ENCODE assay signal across 1 cellular context in the genomic region with DNA sequence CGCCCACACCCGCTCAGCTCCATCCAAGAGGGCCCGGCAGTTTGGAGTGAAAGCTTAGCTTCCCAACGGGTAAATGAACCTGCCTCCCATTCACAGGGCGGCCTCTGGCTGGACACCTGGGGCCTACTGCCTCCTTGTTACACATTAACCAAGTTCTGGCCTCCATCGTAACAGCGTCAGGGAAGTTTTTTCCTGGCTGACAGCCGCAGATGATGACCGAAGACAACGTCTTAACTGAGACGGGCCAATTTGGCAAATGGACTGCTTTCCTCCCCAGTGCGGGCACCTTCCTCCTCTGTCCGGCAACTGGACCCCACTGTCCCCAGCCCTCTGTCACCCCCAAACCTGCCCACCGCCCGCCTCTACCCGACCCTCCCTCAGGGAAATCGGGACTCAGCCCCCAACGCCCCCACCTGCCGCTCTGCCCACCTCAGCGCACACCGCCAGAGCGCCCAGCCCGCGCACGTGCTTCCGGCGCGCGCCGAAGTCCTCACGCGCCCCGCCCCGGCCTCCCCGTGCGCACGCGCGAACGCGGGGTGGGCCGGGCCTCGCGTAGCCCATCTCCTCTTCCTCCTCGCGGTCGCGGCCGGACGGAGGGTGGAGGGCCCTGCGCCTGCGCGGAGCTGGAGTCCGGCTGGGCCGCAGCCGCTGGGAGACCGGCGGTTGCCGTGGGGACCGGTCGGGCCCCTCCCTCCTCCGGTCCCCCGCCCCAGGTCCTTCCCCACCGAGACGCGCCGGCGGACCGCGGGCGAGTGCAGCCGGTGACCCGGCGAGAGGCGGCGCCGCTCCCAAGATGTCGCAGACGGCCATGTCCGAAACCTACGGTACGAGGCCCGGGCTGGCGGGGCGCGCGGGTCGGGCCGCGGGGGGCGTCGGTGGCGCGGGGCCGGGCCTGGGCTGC.
A peak's percentile ranks its signal among the peaks of the same experiment; 100 is the strongest.
TF ChIP-seq lines count a peak whose summit lies in the region.

A gene with protein sequence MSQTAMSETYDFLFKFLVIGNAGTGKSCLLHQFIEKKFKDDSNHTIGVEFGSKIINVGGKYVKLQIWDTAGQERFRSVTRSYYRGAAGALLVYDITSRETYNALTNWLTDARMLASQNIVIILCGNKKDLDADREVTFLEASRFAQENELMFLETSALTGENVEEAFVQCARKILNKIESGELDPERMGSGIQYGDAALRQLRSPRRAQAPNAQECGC (plus strand): TSS at position 565 of the 901 bp plus-strand sequence. CDS start 229 bp downstream, at position 794.

TF ChIP-seq in K562, 482 proteins besides CTCF, POLR2A, EP300 and RAD21 (continued from another document and continues in another):
- TF ChIP-seq POU5F1 (IDR thresholded peaks at IDR 0.05; ENCODE audit: borderline replicate concordance, low read depth, low read length, partially characterized antibody) (peak; percentile 30), RFX5 (IDR thresholded peaks at IDR 0.05; ENCODE audit: low read depth, low read length) (no peak), SAFB (IDR thresholded peaks at IDR 0.05; ENCODE audit: borderline replicate concordance, low read depth, low read length) (peak; percentile 67; the same call in 1 of the 2 replicates), FOXJ2 (tag; IDR thresholded peaks at IDR 0.05) (no peak), ZEB2 (IDR thresholded peaks at IDR 0.05) (no peak), CEBPG (CRISPR knock-in tag; IDR thresholded peaks at IDR 0.05) (no peak), CEBPG (tag; conservative IDR thresholded peaks at IDR 0.05 in 1 of 2, IDR thresholded peaks at IDR 0.05 in 1 of 2) (no peak), PCBP2 (IDR thresholded peaks at IDR 0.05; ENCODE audit: low read depth, low read length, poor library complexity, severe bottlenecking) (no peak), ZBED1 (IDR thresholded peaks at IDR 0.05) (no peak), SMARCB1 (IDR thresholded peaks at IDR 0.05; ENCODE audit: insufficient read length, low read depth) (no peak), FOXP1 (CRISPR knock-in tag; IDR thresholded peaks at IDR 0.05) (peak; percentile 76), JUND (IDR thresholded peaks at IDR 0.05; ENCODE audit: borderline replicate concordance, low read depth, low read length) (no peak; the same call in 1 of the 2 replicates), JUND (tag; IDR thresholded peaks at IDR 0.05; ENCODE audit: borderline replicate concordance, low read depth, low read length) (no peak; the same call in 2 of the 3 replicates), ZNF444 (CRISPR knock-in tag; IDR thresholded peaks at IDR 0.05) (no peak), ZNF41 (CRISPR knock-in tag; conservative IDR thresholded peaks at IDR 0.05) (no peak), POLR2B (IDR thresholded peaks at IDR 0.05; ENCODE audit: low read depth, partially characterized antibody) (peak; percentile 45), ZNF253 (CRISPR knock-in tag; conservative IDR thresholded peaks at IDR 0.05) (no peak), GATA2 (CRISPR knock-in tag; IDR thresholded peaks at IDR 0.05) (no peak), ZNF174 (CRISPR knock-in tag; IDR thresholded peaks at IDR 0.05) (no peak), SMAD3 (CRISPR knock-in tag; conservative IDR thresholded peaks at IDR 0.05) (0 out of 2 replicates have a peak, but pooled peaks have one; percentile 64), ZNF830 (CRISPR knock-in tag; IDR thresholded peaks at IDR 0.05) (no peak), PTTG1 (tag; IDR thresholded peaks at IDR 0.05; ENCODE audit: low read depth) (no peak), KDM1A (IDR thresholded peaks at IDR 0.05) (no peak), TAF7 (tag; IDR thresholded peaks at IDR 0.05) (no peak), XRCC3 (IDR thresholded peaks at IDR 0.05) (no peak), SPI1 (IDR thresholded peaks at IDR 0.05; ENCODE audit: borderline replicate concordance, low read depth, low read length) (no peak), MED1 (CRISPR knock-in tag; IDR thresholded peaks at IDR 0.05; ENCODE audit: borderline replicate concordance) (no peak), ZNF311 (CRISPR knock-in tag; IDR thresholded peaks at IDR 0.05) (0 out of 2 replicates have a peak, but pooled peaks have one; percentile 52), ELF4 (CRISPR knock-in tag; IDR thresholded peaks at IDR 0.05) (peak; percentile 49; the same call in 1 of the 2 replicates), MEIS2 (IDR thresholded peaks at IDR 0.05; ENCODE audit: partially characterized antibody) (peak; percentile 95), ATF7 (IDR thresholded peaks at IDR 0.05) (peak; percentile 76), ZBTB17 (CRISPR knock-in tag; IDR thresholded peaks at IDR 0.05) (peak; percentile 84; the same call in 1 of the 2 replicates), TCF3 (CRISPR knock-in tag; IDR thresholded peaks at IDR 0.05) (peak; percentile 42; the same call in 1 of the 2 replicates), HNRNPLL (IDR thresholded peaks at IDR 0.05; ENCODE audit: low read depth, low read length, poor library complexity, severe bottlenecking) (peak; percentile 55), BRD9 (IDR thresholded peaks at IDR 0.05; ENCODE audit: low read depth, partially characterized antibody) (no peak), ASH1L (IDR thresholded peaks at IDR 0.05; ENCODE audit: borderline replicate concordance, low read depth, partially characterized antibody) (no peak), RBM14 (IDR thresholded peaks at IDR 0.05; ENCODE audit: borderline replicate concordance, insufficient read depth, low read depth, low read length) (no peak), ETS2 (tag; IDR thresholded peaks at IDR 0.05; ENCODE audit: borderline replicate concordance, poor library complexity, severe bottlenecking) (no peak), MCM3 (IDR thresholded peaks at IDR 0.05) (no peak), NR2F6 (CRISPR knock-in tag; IDR thresholded peaks at IDR 0.05) (no peak), ZNF717 (CRISPR knock-in tag; IDR thresholded peaks at IDR 0.05) (no peak)
- TF ChIP-seq, protein P1, sequence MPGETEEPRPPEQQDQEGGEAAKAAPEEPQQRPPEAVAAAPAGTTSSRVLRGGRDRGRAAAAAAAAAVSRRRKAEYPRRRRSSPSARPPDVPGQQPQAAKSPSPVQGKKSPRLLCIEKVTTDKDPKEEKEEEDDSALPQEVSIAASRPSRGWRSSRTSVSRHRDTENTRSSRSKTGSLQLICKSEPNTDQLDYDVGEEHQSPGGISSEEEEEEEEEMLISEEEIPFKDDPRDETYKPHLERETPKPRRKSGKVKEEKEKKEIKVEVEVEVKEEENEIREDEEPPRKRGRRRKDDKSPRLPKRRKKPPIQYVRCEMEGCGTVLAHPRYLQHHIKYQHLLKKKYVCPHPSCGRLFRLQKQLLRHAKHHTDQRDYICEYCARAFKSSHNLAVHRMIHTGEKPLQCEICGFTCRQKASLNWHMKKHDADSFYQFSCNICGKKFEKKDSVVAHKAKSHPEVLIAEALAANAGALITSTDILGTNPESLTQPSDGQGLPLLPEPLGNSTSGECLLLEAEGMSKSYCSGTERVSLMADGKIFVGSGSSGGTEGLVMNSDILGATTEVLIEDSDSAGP (CRISPR knock-in tag; IDR thresholded peaks at IDR 0.05), result no peak
- TF ChIP-seq, protein P2, sequence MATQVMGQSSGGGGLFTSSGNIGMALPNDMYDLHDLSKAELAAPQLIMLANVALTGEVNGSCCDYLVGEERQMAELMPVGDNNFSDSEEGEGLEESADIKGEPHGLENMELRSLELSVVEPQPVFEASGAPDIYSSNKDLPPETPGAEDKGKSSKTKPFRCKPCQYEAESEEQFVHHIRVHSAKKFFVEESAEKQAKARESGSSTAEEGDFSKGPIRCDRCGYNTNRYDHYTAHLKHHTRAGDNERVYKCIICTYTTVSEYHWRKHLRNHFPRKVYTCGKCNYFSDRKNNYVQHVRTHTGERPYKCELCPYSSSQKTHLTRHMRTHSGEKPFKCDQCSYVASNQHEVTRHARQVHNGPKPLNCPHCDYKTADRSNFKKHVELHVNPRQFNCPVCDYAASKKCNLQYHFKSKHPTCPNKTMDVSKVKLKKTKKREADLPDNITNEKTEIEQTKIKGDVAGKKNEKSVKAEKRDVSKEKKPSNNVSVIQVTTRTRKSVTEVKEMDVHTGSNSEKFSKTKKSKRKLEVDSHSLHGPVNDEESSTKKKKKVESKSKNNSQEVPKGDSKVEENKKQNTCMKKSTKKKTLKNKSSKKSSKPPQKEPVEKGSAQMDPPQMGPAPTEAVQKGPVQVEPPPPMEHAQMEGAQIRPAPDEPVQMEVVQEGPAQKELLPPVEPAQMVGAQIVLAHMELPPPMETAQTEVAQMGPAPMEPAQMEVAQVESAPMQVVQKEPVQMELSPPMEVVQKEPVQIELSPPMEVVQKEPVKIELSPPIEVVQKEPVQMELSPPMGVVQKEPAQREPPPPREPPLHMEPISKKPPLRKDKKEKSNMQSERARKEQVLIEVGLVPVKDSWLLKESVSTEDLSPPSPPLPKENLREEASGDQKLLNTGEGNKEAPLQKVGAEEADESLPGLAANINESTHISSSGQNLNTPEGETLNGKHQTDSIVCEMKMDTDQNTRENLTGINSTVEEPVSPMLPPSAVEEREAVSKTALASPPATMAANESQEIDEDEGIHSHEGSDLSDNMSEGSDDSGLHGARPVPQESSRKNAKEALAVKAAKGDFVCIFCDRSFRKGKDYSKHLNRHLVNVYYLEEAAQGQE (CRISPR knock-in tag; IDR thresholded peaks at IDR 0.05; ENCODE audit: low read depth), result peak; percentile 75; the same call in 1 of the 2 replicates
- TF ChIP-seq, protein P3, sequence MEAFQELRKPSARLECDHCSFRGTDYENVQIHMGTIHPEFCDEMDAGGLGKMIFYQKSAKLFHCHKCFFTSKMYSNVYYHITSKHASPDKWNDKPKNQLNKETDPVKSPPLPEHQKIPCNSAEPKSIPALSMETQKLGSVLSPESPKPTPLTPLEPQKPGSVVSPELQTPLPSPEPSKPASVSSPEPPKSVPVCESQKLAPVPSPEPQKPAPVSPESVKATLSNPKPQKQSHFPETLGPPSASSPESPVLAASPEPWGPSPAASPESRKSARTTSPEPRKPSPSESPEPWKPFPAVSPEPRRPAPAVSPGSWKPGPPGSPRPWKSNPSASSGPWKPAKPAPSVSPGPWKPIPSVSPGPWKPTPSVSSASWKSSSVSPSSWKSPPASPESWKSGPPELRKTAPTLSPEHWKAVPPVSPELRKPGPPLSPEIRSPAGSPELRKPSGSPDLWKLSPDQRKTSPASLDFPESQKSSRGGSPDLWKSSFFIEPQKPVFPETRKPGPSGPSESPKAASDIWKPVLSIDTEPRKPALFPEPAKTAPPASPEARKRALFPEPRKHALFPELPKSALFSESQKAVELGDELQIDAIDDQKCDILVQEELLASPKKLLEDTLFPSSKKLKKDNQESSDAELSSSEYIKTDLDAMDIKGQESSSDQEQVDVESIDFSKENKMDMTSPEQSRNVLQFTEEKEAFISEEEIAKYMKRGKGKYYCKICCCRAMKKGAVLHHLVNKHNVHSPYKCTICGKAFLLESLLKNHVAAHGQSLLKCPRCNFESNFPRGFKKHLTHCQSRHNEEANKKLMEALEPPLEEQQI (IDR thresholded peaks at IDR 0.05), result no peak
- TF ChIP-seq, protein P4, sequence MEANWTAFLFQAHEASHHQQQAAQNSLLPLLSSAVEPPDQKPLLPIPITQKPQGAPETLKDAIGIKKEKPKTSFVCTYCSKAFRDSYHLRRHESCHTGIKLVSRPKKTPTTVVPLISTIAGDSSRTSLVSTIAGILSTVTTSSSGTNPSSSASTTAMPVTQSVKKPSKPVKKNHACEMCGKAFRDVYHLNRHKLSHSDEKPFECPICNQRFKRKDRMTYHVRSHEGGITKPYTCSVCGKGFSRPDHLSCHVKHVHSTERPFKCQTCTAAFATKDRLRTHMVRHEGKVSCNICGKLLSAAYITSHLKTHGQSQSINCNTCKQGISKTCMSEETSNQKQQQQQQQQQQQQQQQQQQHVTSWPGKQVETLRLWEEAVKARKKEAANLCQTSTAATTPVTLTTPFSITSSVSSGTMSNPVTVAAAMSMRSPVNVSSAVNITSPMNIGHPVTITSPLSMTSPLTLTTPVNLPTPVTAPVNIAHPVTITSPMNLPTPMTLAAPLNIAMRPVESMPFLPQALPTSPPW (CRISPR knock-in tag; IDR thresholded peaks at IDR 0.05), result peak; percentile 90
- TF ChIP-seq, protein P5, sequence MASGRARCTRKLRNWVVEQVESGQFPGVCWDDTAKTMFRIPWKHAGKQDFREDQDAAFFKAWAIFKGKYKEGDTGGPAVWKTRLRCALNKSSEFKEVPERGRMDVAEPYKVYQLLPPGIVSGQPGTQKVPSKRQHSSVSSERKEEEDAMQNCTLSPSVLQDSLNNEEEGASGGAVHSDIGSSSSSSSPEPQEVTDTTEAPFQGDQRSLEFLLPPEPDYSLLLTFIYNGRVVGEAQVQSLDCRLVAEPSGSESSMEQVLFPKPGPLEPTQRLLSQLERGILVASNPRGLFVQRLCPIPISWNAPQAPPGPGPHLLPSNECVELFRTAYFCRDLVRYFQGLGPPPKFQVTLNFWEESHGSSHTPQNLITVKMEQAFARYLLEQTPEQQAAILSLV (tag; IDR thresholded peaks at IDR 0.05), result no peak
- TF ChIP-seq, protein P6, sequence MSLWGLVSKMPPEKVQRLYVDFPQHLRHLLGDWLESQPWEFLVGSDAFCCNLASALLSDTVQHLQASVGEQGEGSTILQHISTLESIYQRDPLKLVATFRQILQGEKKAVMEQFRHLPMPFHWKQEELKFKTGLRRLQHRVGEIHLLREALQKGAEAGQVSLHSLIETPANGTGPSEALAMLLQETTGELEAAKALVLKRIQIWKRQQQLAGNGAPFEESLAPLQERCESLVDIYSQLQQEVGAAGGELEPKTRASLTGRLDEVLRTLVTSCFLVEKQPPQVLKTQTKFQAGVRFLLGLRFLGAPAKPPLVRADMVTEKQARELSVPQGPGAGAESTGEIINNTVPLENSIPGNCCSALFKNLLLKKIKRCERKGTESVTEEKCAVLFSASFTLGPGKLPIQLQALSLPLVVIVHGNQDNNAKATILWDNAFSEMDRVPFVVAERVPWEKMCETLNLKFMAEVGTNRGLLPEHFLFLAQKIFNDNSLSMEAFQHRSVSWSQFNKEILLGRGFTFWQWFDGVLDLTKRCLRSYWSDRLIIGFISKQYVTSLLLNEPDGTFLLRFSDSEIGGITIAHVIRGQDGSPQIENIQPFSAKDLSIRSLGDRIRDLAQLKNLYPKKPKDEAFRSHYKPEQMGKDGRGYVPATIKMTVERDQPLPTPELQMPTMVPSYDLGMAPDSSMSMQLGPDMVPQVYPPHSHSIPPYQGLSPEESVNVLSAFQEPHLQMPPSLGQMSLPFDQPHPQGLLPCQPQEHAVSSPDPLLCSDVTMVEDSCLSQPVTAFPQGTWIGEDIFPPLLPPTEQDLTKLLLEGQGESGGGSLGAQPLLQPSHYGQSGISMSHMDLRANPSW (CRISPR knock-in tag; IDR thresholded peaks at IDR 0.05), result no peak
- TF ChIP-seq, protein P7, sequence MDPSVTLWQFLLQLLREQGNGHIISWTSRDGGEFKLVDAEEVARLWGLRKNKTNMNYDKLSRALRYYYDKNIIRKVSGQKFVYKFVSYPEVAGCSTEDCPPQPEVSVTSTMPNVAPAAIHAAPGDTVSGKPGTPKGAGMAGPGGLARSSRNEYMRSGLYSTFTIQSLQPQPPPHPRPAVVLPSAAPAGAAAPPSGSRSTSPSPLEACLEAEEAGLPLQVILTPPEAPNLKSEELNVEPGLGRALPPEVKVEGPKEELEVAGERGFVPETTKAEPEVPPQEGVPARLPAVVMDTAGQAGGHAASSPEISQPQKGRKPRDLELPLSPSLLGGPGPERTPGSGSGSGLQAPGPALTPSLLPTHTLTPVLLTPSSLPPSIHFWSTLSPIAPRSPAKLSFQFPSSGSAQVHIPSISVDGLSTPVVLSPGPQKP (CRISPR knock-in tag; IDR thresholded peaks at IDR 0.05), result no peak
- TF ChIP-seq, protein P8, sequence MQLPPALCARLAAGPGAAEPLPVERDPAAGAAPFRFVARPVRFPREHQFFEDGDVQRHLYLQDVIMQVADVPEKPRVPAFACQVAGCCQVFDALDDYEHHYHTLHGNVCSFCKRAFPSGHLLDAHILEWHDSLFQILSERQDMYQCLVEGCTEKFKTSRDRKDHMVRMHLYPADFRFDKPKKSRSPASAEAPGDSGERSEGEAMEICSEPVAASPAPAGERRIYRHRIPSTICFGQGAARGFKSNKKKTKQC (CRISPR knock-in tag; IDR thresholded peaks at IDR 0.05), result peak; percentile 93; the same call in 1 of the 2 replicates
